Comparison of ENCODE assay signal across 26 cellular contexts in genomic region chr19:50498219-50499056, GRCh38. TPM values are rescaled to one million over a fixed set of nuclear protein-coding genes. Genes with fewer than 3 reads are reported as not detected.
A peak's percentile ranks its signal among the peaks of the same experiment; 100 is the strongest.
DNase-seq lines count a peak whose midpoint lies in the region; ATAC-seq, FAIRE-seq and TF ChIP-seq lines count a peak whose summit lies in the region.
"Had no signal": no experiment of that assay in that cellular context is flagged by ENCODE, and none has a peak within 500 bp of the region (broad histone marks: within the 10 kb centered on the region; RNA-seq: fewer than 3 reads in every experiment).

No MANE protein-coding gene starts in this region.

- peak overlapping the region; percentile 100 for H3K27ac ChIP-seq in cardiac muscle cell
- H3K27ac ChIP-seq in K562 (ENCODE audit: extremely low read depth, low read depth, low read length) = no peak overlapping the region
- H3K27ac ChIP-seq in skeletal muscle tissue (ENCODE audit: low read depth, low read length) = peak overlapping the region; percentile 99
- no peak overlapping the region for H3K27ac ChIP-seq in suprapubic skin
- no peak overlapping the region for H3K27ac ChIP-seq in esophagus squamous epithelium
- H3K27ac ChIP-seq: 22Rv1, C4-2B, Peyer's patch, SK-N-MC had no signal

- H3K9ac ChIP-seq in K562 (ENCODE audit: insufficient read depth in 1 of 2, low read depth in 2 of 2, low read length in 2 of 2) (no peak overlapping the region), skeletal muscle tissue (ENCODE audit: low read depth in 1 of 3, low read length in 3 of 3) (peak overlapping the region; percentile 83 to 98 (median 93))

- no peak for FAIRE-seq in K562 (lab: Jason Lieb, UNC)
- FAIRE-seq: G401.6, GM12892, GM18507 had no signal

- DNase-seq in cardiac muscle cell (ENCODE audit: low read depth in 1 of 2, low spot score in 1 of 2) = no peak
- no peak for DNase-seq in left cardiac atrium
- no peak for DNase-seq in K562 (ENCODE audit: extremely low read depth in 1 of 4, low spot score in 3 of 4)
- DNase-seq in myocyte (ENCODE audit: low read depth) = peak; percentile 21
- no peak for DNase-seq in suprapubic skin (ENCODE audit: low spot score in 2 of 2)
- DNase-seq in EL = no peak
- no peak for DNase-seq in esophagus squamous epithelium (lab: John Stamatoyannopoulos, UW)
- DNase-seq: Calu3; CD8-positive, alpha-beta memory T cell; DMS153; GOT3; IMR-90; NCI-H1105; NCI-H2029 treated with DMSO at 0.1 percent for 48 hours; NCI-H2171 treated with DMSO at 0.1 percent for 48 hours; NCI-H524 treated with DMSO at 0.1 percent for 48 hours; NCI-H82; Peyer's patch had no signal

- TF ChIP-seq RAD21 in K562 (CRISPR knock-in tag; conservative IDR thresholded peaks at IDR 0.05 in 1 of 2, IDR thresholded peaks at IDR 0.05 in 1 of 2) = no peak

- intact Hi-C loops in left cardiac atrium (cut with DNase I) = no loop called here
- intact Hi-C loops in K562 (cut with micrococcal nuclease) = no loop called here
- intact Hi-C loops in esophagus squamous epithelium (cut with DNase I) = no loop called here

- no peaks in the 10 kb centered on the region for H3K79me2 ChIP-seq in K562 (ENCODE audit: control insufficient read depth, insufficient read depth, low read length)

- H2AFZ ChIP-seq in K562 (ENCODE audit: low read depth, low read length) = no peak overlapping the region

- peaks cover 26% of the 10 kb centered on the region for H3K36me3 ChIP-seq in cardiac muscle cell
- no peaks in the 10 kb centered on the region for H3K36me3 ChIP-seq in K562 (ENCODE audit: control insufficient read depth, insufficient read depth, low read length)
- H3K36me3 ChIP-seq in skeletal muscle tissue (ENCODE audit: control insufficient read depth in 3 of 3, insufficient read depth in 3 of 3, low read length in 3 of 3) = no peaks in the 10 kb centered on the region
- H3K36me3 ChIP-seq in suprapubic skin = no peaks in the 10 kb centered on the region
- H3K36me3 ChIP-seq in esophagus squamous epithelium = no peaks in the 10 kb centered on the region
- H3K36me3 ChIP-seq: Peyer's patch had no signal

- no peak for TF ChIP-seq CTCF in cardiac muscle cell (IDR thresholded peaks at IDR 0.05; ENCODE audit: low read depth, low read length)
- no peak for TF ChIP-seq CTCF in K562 (IDR thresholded peaks at IDR 0.05 in 2 of 3, conservative IDR thresholded peaks at IDR 0.05 in 1 of 3; ENCODE audit: insufficient read depth in 2 of 3, low read depth in 1 of 3, low read length in 3 of 3)
- TF ChIP-seq CTCF in suprapubic skin (IDR thresholded peaks at IDR 0.05) = no peak
- no peak for TF ChIP-seq CTCF in esophagus squamous epithelium (IDR thresholded peaks at IDR 0.05)

- ATAC-seq in left cardiac atrium = no peak
- ATAC-seq in K562 = no peak
- ATAC-seq: HCT116 had no signal

- in situ Hi-C loops in K562 (cut with MboI) = no loop called here

- TF ChIP-seq EP300 in K562 (IDR thresholded peaks at IDR 0.05; ENCODE audit: low read length) = no peak
- no peak for TF ChIP-seq EP300 in suprapubic skin (IDR thresholded peaks at IDR 0.05)

- no peaks in the 10 kb centered on the region for H3K9me1 ChIP-seq in K562 (ENCODE audit: control insufficient read depth, insufficient read depth, low read length)

- H3K4me3 ChIP-seq in cardiac muscle cell (peak overlapping the region; percentile 99), K562 (no peak overlapping the region), skeletal muscle tissue (ENCODE audit: low read length in 3 of 3) (peak overlapping the region; percentile 78 to 95 (median 91)), suprapubic skin (no peak overlapping the region), esophagus squamous epithelium (no peak overlapping the region)
- H3K4me3 ChIP-seq: Peyer's patch, SK-N-MC had no signal

- CTCF ChIA-PET in K562 (lab: Yijun Ruan, JAX; ENCODE audit: low intra/inter-chr PET ratio) = no interaction called here

- POLR2A ChIA-PET in K562 (lab: Yijun Ruan, JAX) = no interaction called here

- no peaks in the 10 kb centered on the region for H4K20me1 ChIP-seq in K562 (replicated peaks; ENCODE audit: control insufficient read depth, insufficient read depth, low read length)

- H3K9me3 ChIP-seq in cardiac muscle cell (ENCODE audit: low read depth) (no peaks in the 10 kb centered on the region), K562 (replicated peaks; ENCODE audit: control insufficient read depth, insufficient read depth, low read depth, low read length) (no peaks in the 10 kb centered on the region), skeletal muscle tissue (ENCODE audit: control insufficient read depth in 3 of 3, low read length in 3 of 3) (no peaks in the 10 kb centered on the region), suprapubic skin (no peaks in the 10 kb centered on the region), esophagus squamous epithelium (no peaks in the 10 kb centered on the region)
- H3K9me3 ChIP-seq: Peyer's patch had no signal

- H3K27me3 ChIP-seq in cardiac muscle cell (no peaks in the 10 kb centered on the region), K562 (ENCODE audit: control insufficient read depth in 2 of 2, insufficient read depth in 2 of 2, low read length in 2 of 2) (no peaks in the 10 kb centered on the region), skeletal muscle tissue (ENCODE audit: control insufficient read depth in 3 of 3, insufficient read depth in 3 of 3, low read length in 3 of 3) (no peaks in the 10 kb centered on the region), suprapubic skin (no peaks in the 10 kb centered on the region), esophagus squamous epithelium (no peaks in the 10 kb centered on the region)
- H3K27me3 ChIP-seq: Peyer's patch had no signal

- no peak overlapping the region for H3K4me2 ChIP-seq in K562 (ENCODE audit: insufficient read depth, low read length)

- TF ChIP-seq POLR2A in K562 (conservative IDR thresholded peaks at IDR 0.05) (no peak), suprapubic skin (IDR thresholded peaks at IDR 0.05) (no peak), esophagus squamous epithelium (IDR thresholded peaks at IDR 0.05) (no peak)

- H3K4me1 ChIP-seq in cardiac muscle cell (ENCODE audit: low read depth) = peaks cover 17% of the 10 kb centered on the region
- H3K4me1 ChIP-seq in K562 (replicated peaks in 1 of 2; ENCODE audit: control insufficient read depth in 2 of 2, insufficient read depth in 2 of 2, low read length in 2 of 2) = peaks cover 0 to 29% of the 10 kb centered on the region in 2 experiments; a peak in 3 of 5 replicates
- peaks cover 4 to 16% (median 7%) of the 10 kb centered on the region in 3 donors for H3K4me1 ChIP-seq in skeletal muscle tissue (ENCODE audit: control insufficient read depth in 3 of 3, insufficient read depth in 3 of 3, low read length in 3 of 3)
- H3K4me1 ChIP-seq in suprapubic skin = no peaks in the 10 kb centered on the region
- no peaks in the 10 kb centered on the region for H3K4me1 ChIP-seq in esophagus squamous epithelium
- H3K4me1 ChIP-seq: Peyer's patch had no signal

- WGBS in K562 (ENCODE audit: insufficient coverage, low coverage, missing lambda C conversion rate) = 25% methylated on average over 7 of the region's 11 CpGs
- 74% methylated on average over 11 of the region's 11 CpGs for WGBS in suprapubic skin
- 83 to 84% methylated on average over 11 of the region's 11 CpGs for WGBS in esophagus squamous epithelium, 2 donors

- no TSS peak for BruUV-seq in K562 (replicated peaks; lab: Mats Ljungman, UMichigan)

RNA-seq across cellular contexts. Expression of gene JOSD2, which starts 12.6 kb away (rescaled TPM):
- total RNA-seq in cardiac muscle cell (21.4 and 25.4 TPM in 2 replicates), left cardiac atrium (10 to 100 TPM; 27.3 to 36.7 TPM), K562 (2014; rRNA removed) (12.0 and 15.5 TPM in 2 replicates), K562 (2014; rRNA removed; fragmentation: Illumina TruSeq; extraction: Trizol) (0.55 and 0.61 TPM in 2 replicates), K562 (2015; rRNA removed; fragmentation: Illumina TruSeq; extraction: Trizol) (3.1 and 4.5 TPM in 2 replicates), K562 (2021) (13.6 and 17.8 TPM in 2 replicates), myocyte (29.8 and 39.9 TPM in 2 replicates), skeletal muscle tissue (13.0 TPM), suprapubic skin (10 to 100 TPM in 3 of 4 donors, 1 to 10 TPM in 1; 9.3 to 31.7 (median 28.7) TPM), esophagus squamous epithelium (10 to 100 TPM; 26.3 to 45.1 (median 34.9) TPM)
- polyA plus RNA-seq in cardiac muscle cell (29.5 and 44.8 TPM in 2 replicates), K562 (2011; rRNA removed) (3.3 and 3.8 TPM in 2 replicates), K562 (2014; fragmentation: Illumina TruSeq; extraction: Trizol) (1.3 and 3.3 TPM in 2 replicates), K562 (2014; fragmentation: Nextera tagmentation; extraction: Ambion mirVana) (under 1 TPM; 0.06 to 0.95 TPM), K562 (2014; rRNA removed) (12.5 and 14.4 TPM in 2 replicates)
- total RNA-seq in K562 (2011; cell fraction: chromatin; rRNA removed; ENCODE audit: low replicate concordance) = 2.5 TPM in 1 of 2 replicates, not detected in the other
- 1.2 and 1.8 TPM in 2 replicates for total RNA-seq in K562 (2011; cell fraction: nucleolus; rRNA removed)
- total RNA-seq in K562 (2011; cell fraction: nucleoplasm; rRNA removed) = 3.2 and 4.7 TPM in 2 replicates
- 7.6 and 42.8 TPM in 2 replicates for polyA plus RNA-seq in K562 (2011; cell fraction: cytosol; rRNA removed)
- polyA plus RNA-seq in K562 (2011; cell fraction: nucleus; rRNA removed) = 3.9 and 12.6 TPM in 2 replicates
- 10.4 and 14.8 TPM in 2 replicates for polyA plus RNA-seq in K562 (2012)
- polyA minus RNA-seq in K562 (2011; rRNA and poly(A)+ RNA removed) = 0.32 and 0.66 TPM in 2 replicates
- polyA minus RNA-seq in K562 (2011; cell fraction: cytosol; rRNA and poly(A)+ RNA removed) = 4.2 and 5.2 TPM in 2 replicates
- polyA minus RNA-seq in K562 (2011; cell fraction: nucleus; rRNA and poly(A)+ RNA removed) = 1.8 and 3.6 TPM in 2 replicates
- 68.9 TPM for polyA plus RNA-seq in myocyte (2012)

RNA-seq across cellular contexts. Expression of gene ASPDH, which starts 15.3 kb away (rescaled TPM):
- total RNA-seq in cardiac muscle cell = not detected in 2 replicates
- polyA plus RNA-seq in cardiac muscle cell = not detected in 2 replicates
- not detected for total RNA-seq in left cardiac atrium
- not detected in 2 replicates for total RNA-seq in K562 (2011; cell fraction: chromatin; rRNA removed; ENCODE audit: low replicate concordance)
- total RNA-seq in K562 (2011; cell fraction: nucleolus; rRNA removed) = not detected in 2 replicates
- total RNA-seq in K562 (2011; cell fraction: nucleoplasm; rRNA removed) = not detected in 2 replicates
- not detected in 2 replicates for total RNA-seq in K562 (2014; rRNA removed)
- total RNA-seq in K562 (2014; rRNA removed; fragmentation: Illumina TruSeq; extraction: Trizol) = not detected in 2 replicates
- total RNA-seq in K562 (2015; rRNA removed; fragmentation: Illumina TruSeq; extraction: Trizol) = not detected in 2 replicates
- total RNA-seq in K562 (2021) = not detected in 2 replicates
- not detected in 2 replicates for polyA plus RNA-seq in K562 (2011; rRNA removed)
- not detected in 2 replicates for polyA plus RNA-seq in K562 (2011; cell fraction: cytosol; rRNA removed)
- not detected in 2 replicates for polyA plus RNA-seq in K562 (2011; cell fraction: nucleus; rRNA removed)
- 0.39 and 0.40 TPM in 2 replicates for polyA plus RNA-seq in K562 (2012)
- not detected in 2 replicates for polyA plus RNA-seq in K562 (2014; fragmentation: Illumina TruSeq; extraction: Trizol)
- not detected for polyA plus RNA-seq in K562 (2014; fragmentation: Nextera tagmentation; extraction: Ambion mirVana)
- polyA plus RNA-seq in K562 (2014; rRNA removed) = not detected in 2 replicates
- polyA minus RNA-seq in K562 (2011; rRNA and poly(A)+ RNA removed) = not detected in 2 replicates
- polyA minus RNA-seq in K562 (2011; cell fraction: cytosol; rRNA and poly(A)+ RNA removed) = not detected in 2 replicates
- polyA minus RNA-seq in K562 (2011; cell fraction: nucleus; rRNA and poly(A)+ RNA removed) = not detected in 2 replicates
- not detected in 2 replicates for total RNA-seq in myocyte
- polyA plus RNA-seq in myocyte (2012) = 0.45 TPM
- not detected for total RNA-seq in skeletal muscle tissue
- total RNA-seq in suprapubic skin = not detected
- total RNA-seq in esophagus squamous epithelium = not detected
- total RNA-seq: Calu3; CD8-positive, alpha-beta memory T cell; IMR-90 had no signal
- polyA plus RNA-seq: CD8-positive, alpha-beta memory T cell; IMR-90 had no signal

RNA-seq across cellular contexts. Expression of gene GARIN5A, which starts 21.8 kb away (rescaled TPM):
- total RNA-seq in cardiac muscle cell = 7.7 and 9.4 TPM in 2 replicates
- 4.8 and 9.3 TPM in 2 replicates for polyA plus RNA-seq in cardiac muscle cell
- 1 to 10 TPM; 1.4 to 1.5 TPM for total RNA-seq in left cardiac atrium
- 0.49 TPM in 1 of 2 replicates, not detected in the other for total RNA-seq in K562 (2011; cell fraction: chromatin; rRNA removed; ENCODE audit: low replicate concordance)
- 0.39 TPM in 1 of 2 replicates, not detected in the other for total RNA-seq in K562 (2011; cell fraction: nucleolus; rRNA removed)
- total RNA-seq in K562 (2011; cell fraction: nucleoplasm; rRNA removed) = not detected in 2 replicates
- total RNA-seq in K562 (2014; rRNA removed) = 0.23 and 0.33 TPM in 2 replicates
- total RNA-seq in K562 (2014; rRNA removed; fragmentation: Illumina TruSeq; extraction: Trizol) = not detected in 2 replicates
- total RNA-seq in K562 (2015; rRNA removed; fragmentation: Illumina TruSeq; extraction: Trizol) = 0.47 TPM in 1 of 2 replicates, not detected in the other
- 0.31 and 0.82 TPM in 2 replicates for total RNA-seq in K562 (2021)
- 0.10 and 0.26 TPM in 2 replicates for polyA plus RNA-seq in K562 (2011; rRNA removed)
- polyA plus RNA-seq in K562 (2011; cell fraction: cytosol; rRNA removed) = 0.59 and 0.78 TPM in 2 replicates
- 0.22 and 0.38 TPM in 2 replicates for polyA plus RNA-seq in K562 (2011; cell fraction: nucleus; rRNA removed)
- 0.49 and 0.83 TPM in 2 replicates for polyA plus RNA-seq in K562 (2012)
- polyA plus RNA-seq in K562 (2014; fragmentation: Illumina TruSeq; extraction: Trizol) = 0.57 and 0.59 TPM in 2 replicates
- under 1 TPM in 1 of 2 experiments, not detected in 1; 0.13 TPM for polyA plus RNA-seq in K562 (2014; fragmentation: Nextera tagmentation; extraction: Ambion mirVana)
- 0.16 and 0.17 TPM in 2 replicates for polyA plus RNA-seq in K562 (2014; rRNA removed)
- polyA minus RNA-seq in K562 (2011; rRNA and poly(A)+ RNA removed) = not detected in 2 replicates
- 1.4 TPM in 1 of 2 replicates, not detected in the other for polyA minus RNA-seq in K562 (2011; cell fraction: cytosol; rRNA and poly(A)+ RNA removed)
- polyA minus RNA-seq in K562 (2011; cell fraction: nucleus; rRNA and poly(A)+ RNA removed) = 0.27 TPM in 1 of 2 replicates, not detected in the other
- 1.5 and 3.0 TPM in 2 replicates for total RNA-seq in myocyte
- 1.9 TPM for polyA plus RNA-seq in myocyte (2012)
- 0.52 TPM for total RNA-seq in skeletal muscle tissue
- 1 to 10 TPM in 3 of 4 donors, not detected in 1; 3.9 to 5.0 (median 4.2) TPM for total RNA-seq in suprapubic skin
- 1 to 10 TPM in 3 of 4 donors, under 1 TPM in 1; 0.53 to 2.0 (median 1.5) TPM for total RNA-seq in esophagus squamous epithelium
- total RNA-seq: IMR-90 had no signal

RNA-seq across cellular contexts. Expression of gene EMC10, which starts 22.1 kb away (rescaled TPM):
- total RNA-seq in cardiac muscle cell (308 and 370 TPM in 2 replicates), left cardiac atrium (10 to 100 TPM; 82.3 to 96.9 TPM), K562 (2014; rRNA removed) (40.4 and 48.9 TPM in 2 replicates), K562 (2014; rRNA removed; fragmentation: Illumina TruSeq; extraction: Trizol) (6.1 and 7.4 TPM in 2 replicates), K562 (2015; rRNA removed; fragmentation: Illumina TruSeq; extraction: Trizol) (25.2 and 25.8 TPM in 2 replicates), K562 (2021) (42.5 and 46.0 TPM in 2 replicates), myocyte (207 and 210 TPM in 2 replicates), skeletal muscle tissue (29.2 TPM), suprapubic skin (10 to 100 TPM; 34.9 to 77.2 (median 71.1) TPM), esophagus squamous epithelium (10 to 100 TPM; 50.2 to 76.1 (median 59.7) TPM)
- polyA plus RNA-seq in cardiac muscle cell (280 and 382 TPM in 2 replicates), K562 (2011; rRNA removed) (12.4 and 13.7 TPM in 2 replicates), K562 (2014; fragmentation: Illumina TruSeq; extraction: Trizol) (13.1 and 27.3 TPM in 2 replicates), K562 (2014; fragmentation: Nextera tagmentation; extraction: Ambion mirVana) (1 to 10 TPM; 1.4 to 2.9 TPM), K562 (2014; rRNA removed) (34.5 and 38.2 TPM in 2 replicates)
- total RNA-seq in K562 (2011; cell fraction: chromatin; rRNA removed; ENCODE audit: low replicate concordance) = 22.6 and 40.4 TPM in 2 replicates
- 43.2 and 45.7 TPM in 2 replicates for total RNA-seq in K562 (2011; cell fraction: nucleolus; rRNA removed)
- total RNA-seq in K562 (2011; cell fraction: nucleoplasm; rRNA removed) = 27.7 and 40.1 TPM in 2 replicates
- 18.3 and 54.3 TPM in 2 replicates for polyA plus RNA-seq in K562 (2011; cell fraction: cytosol; rRNA removed)
- 13.8 and 24.8 TPM in 2 replicates for polyA plus RNA-seq in K562 (2011; cell fraction: nucleus; rRNA removed)
- polyA plus RNA-seq in K562 (2012) = 37.9 TPM in 2 replicates
- 1.9 and 3.7 TPM in 2 replicates for polyA minus RNA-seq in K562 (2011; rRNA and poly(A)+ RNA removed)
- 14.7 and 15.0 TPM in 2 replicates for polyA minus RNA-seq in K562 (2011; cell fraction: cytosol; rRNA and poly(A)+ RNA removed)
- polyA minus RNA-seq in K562 (2011; cell fraction: nucleus; rRNA and poly(A)+ RNA removed) = 6.4 and 6.7 TPM in 2 replicates
- polyA plus RNA-seq in myocyte (2012) = 162 TPM

Comparison
In these comparisons a context has a peak if more than half of its experiments do, and no peak if none do; other contexts are left out.
1. H3K27ac ChIP-seq: peak in cardiac muscle cell (single experiment) and skeletal muscle tissue (single experiment); none in K562 (single experiment), suprapubic skin (single experiment) and esophagus squamous epithelium (0 of 4).
2. H3K4me3 ChIP-seq: peak in cardiac muscle cell (single experiment) and skeletal muscle tissue (3 of 3); none in K562 (single experiment), suprapubic skin (single experiment) and esophagus squamous epithelium (0 of 4).
3. H3K9ac ChIP-seq: peak in skeletal muscle tissue (3 of 3); none in K562 (0 of 2).